Comparison of ENCODE assay signal across 1 cellular context in genomic region chr3:8052599-8053185, GRCh38.
TF ChIP-seq lines count a peak whose summit lies in the region.

No MANE protein-coding gene starts in this region.

TF ChIP-seq in H1, 55 proteins besides CTCF, POLR2A, EP300 and RAD21 (continued from another document):
- TF ChIP-seq ATF3 (IDR thresholded peaks at IDR 0.05; ENCODE audit: insufficient read depth, low read depth, low read length) = no peak
- no peak for TF ChIP-seq SP2 (IDR thresholded peaks at IDR 0.05; ENCODE audit: low read length)
- no peak for TF ChIP-seq RXRA (IDR thresholded peaks at IDR 0.05; ENCODE audit: insufficient read depth, low read depth, low read length)
